ENCODE assay signal across 31 cellular contexts in the genomic region with DNA sequence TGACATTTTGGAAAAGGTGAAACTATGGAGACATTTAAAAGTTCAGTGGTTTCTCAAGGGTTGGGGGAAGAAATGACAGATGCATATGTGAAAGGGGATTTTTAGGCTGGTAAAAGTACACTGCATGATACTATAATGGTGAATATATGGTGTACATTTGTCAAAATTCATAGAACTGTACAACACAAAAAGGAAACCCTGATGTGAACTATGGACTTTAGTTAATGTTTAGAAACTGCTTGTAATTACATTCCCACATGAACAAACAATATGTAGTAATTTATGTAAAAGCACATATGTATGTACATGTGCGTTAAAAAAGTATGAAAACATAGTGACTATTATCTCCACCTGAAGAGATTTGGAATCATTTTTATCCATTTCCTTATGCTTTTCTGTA.
"Had no signal": no experiment of that assay in that cellular context is flagged by ENCODE, and none has a peak within 500 bp of the region (broad histone marks: within the 10 kb centered on the region; RNA-seq: fewer than 3 reads in every experiment).

No MANE protein-coding gene starts in this region.

- FAIRE-seq: bronchial epithelial cell, TTC549 had no signal

- H3K9me3 ChIP-seq: ascending aorta, body of pancreas, MG63 had no signal

- H3K27ac ChIP-seq: ascending aorta, body of pancreas had no signal

- H3K4me1 ChIP-seq: ascending aorta, body of pancreas had no signal

- DNase-seq: activated B cell treated with CpG ODN at 0.5 μM for 24 hours; activated CD4-positive, alpha-beta T cell treated with anti-CD3 and anti-CD28 coated beads for 1 hour; activated CD4-positive, alpha-beta T cell treated with anti-CD3 and anti-CD28 coated beads, Interleukin-2, amount 10 ng/mL, durations not matched to agents 24 days and 14 days; activated CD4-positive, alpha-beta T cell treated with anti-CD3 and anti-CD28 coated beads, Interleukin-2, amount 50 U/mL, for 48 hours; activated CD8-positive, alpha-beta memory T cell treated with anti-CD3 and anti-CD28 coated beads, Interleukin-2, amount 10 ng/mL, durations not matched to agents 7 days and 5 days; activated effector memory CD4-positive, alpha-beta T cell treated with anti-CD3 and anti-CD28 coated beads, Interleukin-2, amount 50 U/mL, for 16 hours; activated naive CD4-positive, alpha-beta T cell treated with Interleukin-2 at 50 U/mL for 16 hours; activated naive CD8-positive, alpha-beta T cell treated with anti-CD3 and anti-CD28 coated beads, Interleukin-2, amount 50 U/mL, for 24 hours; activated T-cell treated with anti-CD3 and anti-CD28 coated beads, Interleukin-2, amount 50 U/mL, for 4 hours; amniotic stem cell; body of pancreas; MG63; MV-4-11; NCI-H1092 treated with DMSO at 0.1 percent for 48 hours; NCI-H1417 treated with DMSO at 0.1 percent for 48 hours; NCI-H1694; NCI-H2029; NCI-H2107; NCI-H2171 treated with DMSO at 0.1 percent for 48 hours; NCI-H226; NCI-H510A; NCI-H526 treated with DMSO at 0.1 percent for 48 hours; NCI-H82; SIG-M5; T-cell; T-helper 2 cell; T1000 had no signal

- H3K27me3 ChIP-seq: ascending aorta, body of pancreas, MG63 had no signal

- ATAC-seq: activated CD8-positive, alpha-beta memory T cell treated with anti-CD3 and anti-CD28 coated beads, Interleukin-2, amount 10 ng/mL, durations not matched to agents 7 days and 5 days; activated naive CD4-positive, alpha-beta T cell treated with anti-CD3 and anti-CD28 coated beads, Interleukin-2, amount 50 U/mL, for 72 hours; activated naive CD8-positive, alpha-beta T cell treated with anti-CD3 and anti-CD28 coated beads, Interleukin-2, amount 50 U/mL, for 24 hours; activated T-cell treated with anti-CD3 and anti-CD28 coated beads, Interleukin-2, amount 50 U/mL, for 4 hours; body of pancreas; T-cell had no signal

- H3K36me3 ChIP-seq: ascending aorta, MG63 had no signal

- H3K4me3 ChIP-seq: ascending aorta, body of pancreas, MG63 had no signal
